16 cellular contexts compared by ENCODE assay signal in genomic region chr14:61515436-61516124, GRCh38.
DNase-seq lines count a peak whose midpoint lies in the region; ATAC-seq and TF ChIP-seq lines count a peak whose summit lies in the region.
"Had no signal": no experiment of that assay in that cellular context is flagged by ENCODE, and none has a peak within 500 bp of the region (broad histone marks: within the 10 kb centered on the region; RNA-seq: fewer than 3 reads in every experiment).

No MANE protein-coding gene starts in this region.

- peak overlapping the region; percentile 27 for H3K27ac Mint-ChIP-seq in activated CD8-positive, alpha-beta memory T cell treated with anti-CD3 and anti-CD28 coated beads, Interleukin-2, amount 10 ng/mL, durations not matched to agents 7 days and 5 days
- H3K27ac Mint-ChIP-seq in endodermal cell (no peak overlapping the region), Calu3 (ENCODE audit: unreplicated experiment) (no peak overlapping the region)

- no peaks in the 10 kb centered on the region for H3K9me3 Mint-ChIP-seq in activated CD8-positive, alpha-beta memory T cell treated with anti-CD3 and anti-CD28 coated beads, Interleukin-2, amount 10 ng/mL, durations not matched to agents 7 days and 5 days (ENCODE audit: low read depth)
- H3K9me3 Mint-ChIP-seq in endodermal cell (no peaks in the 10 kb centered on the region), Calu3 (ENCODE audit: low read depth, unreplicated experiment) (no peaks in the 10 kb centered on the region)

- H4K20me1 ChIP-seq in smooth muscle cell (ENCODE audit: low read depth) = no peaks in the 10 kb centered on the region

- peaks cover 52% of the 10 kb centered on the region for H3K36me3 Mint-ChIP-seq in activated CD8-positive, alpha-beta memory T cell treated with anti-CD3 and anti-CD28 coated beads, Interleukin-2, amount 10 ng/mL, durations not matched to agents 7 days and 5 days
- H3K36me3 Mint-ChIP-seq in endodermal cell (ENCODE audit: low read depth) (no peaks in the 10 kb centered on the region), Calu3 (ENCODE audit: insufficient read depth, unreplicated experiment) (peaks cover 4% of the 10 kb centered on the region)

- no peak for ATAC-seq in activated CD8-positive, alpha-beta memory T cell treated with anti-CD3 and anti-CD28 coated beads, Interleukin-2, amount 10 ng/mL, durations not matched to agents 7 days and 5 days
- ATAC-seq: sciatic nerve, upper lobe of right lung had no signal

- H3K27ac ChIP-seq in endodermal cell (ENCODE audit: low read depth, low read length) (no peak overlapping the region), smooth muscle cell (ENCODE audit: low read depth) (peak overlapping the region; percentile 39)
- H3K27ac ChIP-seq: upper lobe of right lung had no signal

- H2AFZ ChIP-seq in smooth muscle cell (ENCODE audit: low read depth) = no peak overlapping the region

- H3K4me3 Mint-ChIP-seq in activated CD8-positive, alpha-beta memory T cell treated with anti-CD3 and anti-CD28 coated beads, Interleukin-2, amount 10 ng/mL, durations not matched to agents 7 days and 5 days = no peak overlapping the region
- H3K4me3 Mint-ChIP-seq in endodermal cell = no peak overlapping the region
- no peak overlapping the region for H3K4me3 Mint-ChIP-seq in Calu3 (ENCODE audit: low read depth, unreplicated experiment)

- no peaks in the 10 kb centered on the region for H3K27me3 ChIP-seq in endodermal cell (ENCODE audit: control insufficient read depth, insufficient read depth, low read length, poor library complexity, severe bottlenecking)
- no peaks in the 10 kb centered on the region for H3K27me3 ChIP-seq in smooth muscle cell (ENCODE audit: low read depth)
- H3K27me3 ChIP-seq: upper lobe of right lung had no signal

- no peak overlapping the region for H3K4me2 ChIP-seq in smooth muscle cell

- TF ChIP-seq CTCF in endodermal cell (conservative IDR thresholded peaks at IDR 0.05) (no peak), smooth muscle cell (IDR thresholded peaks at IDR 0.05; ENCODE audit: borderline replicate concordance, insufficient read depth, poor library complexity, severe bottlenecking) (no peak), Calu3 (IDR thresholded peaks at IDR 0.05; ENCODE audit: unreplicated experiment) (no peak)

- H3K36me3 ChIP-seq in endodermal cell (ENCODE audit: control insufficient read depth, insufficient read depth, low read length) = no peaks in the 10 kb centered on the region
- H3K36me3 ChIP-seq in smooth muscle cell (ENCODE audit: low read depth) = no peaks in the 10 kb centered on the region
- H3K36me3 ChIP-seq: upper lobe of right lung had no signal

- BruUV-seq in Calu3 (replicated peaks; lab: Mats Ljungman, UMichigan) = no TSS peak

- H3K4me3 ChIP-seq in endodermal cell (ENCODE audit: low read length) (no peak overlapping the region), smooth muscle cell (no peak overlapping the region)
- H3K4me3 ChIP-seq: upper lobe of right lung had no signal

- no peaks in the 10 kb centered on the region for H3K79me2 ChIP-seq in smooth muscle cell (ENCODE audit: low read depth)

- no peaks in the 10 kb centered on the region for H3K9me3 ChIP-seq in endodermal cell (ENCODE audit: control insufficient read depth, low read length)
- H3K9me3 ChIP-seq in smooth muscle cell (replicated peaks; ENCODE audit: low read depth) = no peaks in the 10 kb centered on the region
- H3K9me3 ChIP-seq: upper lobe of right lung had no signal

- H3F3A ChIP-seq in smooth muscle cell (ENCODE audit: low read depth) = peaks cover 6% of the 10 kb centered on the region

- H3K4me1 Mint-ChIP-seq in activated CD8-positive, alpha-beta memory T cell treated with anti-CD3 and anti-CD28 coated beads, Interleukin-2, amount 10 ng/mL, durations not matched to agents 7 days and 5 days = peaks cover 68% of the 10 kb centered on the region
- H3K4me1 Mint-ChIP-seq in endodermal cell = peaks cover 6% of the 10 kb centered on the region
- peaks cover 71% of the 10 kb centered on the region for H3K4me1 Mint-ChIP-seq in Calu3 (ENCODE audit: low read depth, unreplicated experiment)

- 88 to 92% methylated on average over 5 to 8 of the region's 8 CpGs for WGBS in endodermal cell (ENCODE audit: insufficient coverage in 1 of 2, insufficient read length in 1 of 2), 2 experiments
- WGBS in smooth muscle cell (ENCODE audit: low lambda C conversion rate) = 88% methylated on average over 8 of the region's 8 CpGs

- H3K27me3 Mint-ChIP-seq in activated CD8-positive, alpha-beta memory T cell treated with anti-CD3 and anti-CD28 coated beads, Interleukin-2, amount 10 ng/mL, durations not matched to agents 7 days and 5 days = no peaks in the 10 kb centered on the region
- no peaks in the 10 kb centered on the region for H3K27me3 Mint-ChIP-seq in endodermal cell (ENCODE audit: insufficient read depth)
- H3K27me3 Mint-ChIP-seq in Calu3 (ENCODE audit: unreplicated experiment) = no peaks in the 10 kb centered on the region

- no peaks in the 10 kb centered on the region for H3K4me1 ChIP-seq in endodermal cell (ENCODE audit: control insufficient read depth, insufficient read depth, low read length)
- no peaks in the 10 kb centered on the region for H3K4me1 ChIP-seq in smooth muscle cell (ENCODE audit: low read depth)

- DNase-seq in activated CD8-positive, alpha-beta memory T cell treated with anti-CD3 and anti-CD28 coated beads, Interleukin-2, amount 10 ng/mL, durations not matched to agents 7 days and 5 days = no peak
- DNase-seq in activated CD8-positive, alpha-beta memory T cell treated with anti-CD3 and anti-CD28 coated beads for 24 hours = no peak
- DNase-seq in SK-N-DZ (ENCODE audit: low spot score) (peak; percentile 27), endodermal cell (peak; percentile 7), smooth muscle cell (lab: John Stamatoyannopoulos, UW; ENCODE audit: unreplicated experiment) (no peak), Calu3 (no peak), KG1 (lab: John Stamatoyannopoulos, UW) (no peak)
- DNase-seq in effector CD4-positive, alpha-beta T cell = no peak
- DNase-seq: activated CD4-positive, alpha-beta T cell treated with anti-CD3 and anti-CD28 coated beads for 4 hours; activated T-cell treated with anti-CD3 and anti-CD28 coated beads, Interleukin-2, amount 50 U/mL, for 48 hours; C1 segment of cervical spinal cord; dermis blood vessel endothelial cell; NCI-H2029; T-helper 9 cell; upper lobe of right lung had no signal

- intact Hi-C loops in Calu3 (cut with micrococcal nuclease; ENCODE audit: unreplicated experiment) = no loop called here

- CTCF ChIA-PET in activated CD8-positive, alpha-beta memory T cell treated with anti-CD3 and anti-CD28 coated beads, Interleukin-2, amount 10 ng/mL, durations not matched to agents 7 days and 5 days (lab: Charles Lee) = interaction anchor here (1.0 kb wide), 1 partner anchor 322 kb away, joined by 3 read pairs; no protein-coding TSS in a partner anchor
- CTCF ChIA-PET in Calu3 (lab: Charles Lee) = no interaction called here

- H3K9ac ChIP-seq in endodermal cell (ENCODE audit: extremely low read depth, low read length, poor library complexity, severe bottlenecking) (no peak overlapping the region), smooth muscle cell (ENCODE audit: low read depth) (no peak overlapping the region)

Comparison
In these comparisons a context has a peak if more than half of its experiments do, and no peak if none do; other contexts are left out.
1. DNase-seq: peak in SK-N-DZ (single experiment) and endodermal cell (single experiment); none in activated CD8-positive, alpha-beta memory T cell treated with anti-CD3 and anti-CD28 coated beads, Interleukin-2, amount 10 ng/mL, durations not matched to agents 7 days and 5 days (single experiment), activated CD8-positive, alpha-beta memory T cell treated with anti-CD3 and anti-CD28 coated beads for 24 hours (single experiment), smooth muscle cell (single experiment), Calu3 (single experiment), KG1 (single experiment) and effector CD4-positive, alpha-beta T cell (single experiment).